8 cellular contexts compared by ENCODE assay signal in the genomic region with DNA sequence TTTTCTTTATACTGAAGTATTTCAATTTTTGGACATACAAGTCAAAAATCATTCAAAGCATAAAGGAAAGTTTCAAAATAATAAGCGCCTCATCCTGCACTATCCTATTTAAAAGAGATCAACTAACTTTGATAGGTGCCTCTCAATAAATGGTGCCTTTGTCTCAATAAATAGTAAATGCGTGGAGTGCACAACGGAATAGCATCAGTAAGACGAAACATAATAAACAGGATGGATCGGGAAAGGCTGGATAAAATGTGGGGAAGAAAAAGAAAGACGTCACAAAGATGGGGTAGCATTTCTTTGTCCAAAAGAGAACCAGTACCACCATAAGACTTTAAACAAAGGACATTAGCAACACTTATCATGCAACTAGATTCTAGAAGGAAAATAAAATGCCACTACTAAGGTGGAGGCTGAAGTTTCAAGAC. TPM values are rescaled to one million over a fixed set of nuclear protein-coding genes. Genes with fewer than 3 reads are reported as not detected.
DNase-seq lines count a peak whose midpoint lies in the region; ATAC-seq and TF ChIP-seq lines count a peak whose summit lies in the region.

No MANE protein-coding gene starts in this region.

- TF ChIP-seq POLR2A in sigmoid colon (IDR thresholded peaks at IDR 0.05) = no peak

- no peaks in the 10 kb centered on the region for H3K36me3 ChIP-seq in RWPE2 (ENCODE audit: low read depth)
- H3K36me3 ChIP-seq in sigmoid colon = no peaks in the 10 kb centered on the region

- H3K27ac ChIP-seq in RWPE2 (ENCODE audit: poor library complexity, severe bottlenecking) = no peak overlapping the region
- H3K27ac ChIP-seq in sigmoid colon = peak overlapping the region; percentile 76 to 89 (median 83)

- in situ Hi-C loops in GM13977 (cut with MboI; ENCODE audit: low pct_unique_long_range_greater_than_20kb, low sequenced_read_pairs, unreplicated experiment) = no loop called here

- TF ChIP-seq CTCF in GM12865 (IDR thresholded peaks at IDR 0.05; ENCODE audit: insufficient read depth, low read depth, low read length, missing control alignments) (no peak), RWPE2 (IDR thresholded peaks at IDR 0.05; ENCODE audit: poor library complexity, severe bottlenecking) (no peak), fibroblast of the aortic adventitia (IDR thresholded peaks at IDR 0.05; ENCODE audit: insufficient read depth, low read length) (no peak), sigmoid colon (IDR thresholded peaks at IDR 0.05) (no peak), GM13977 (IDR thresholded peaks at IDR 0.05; ENCODE audit: extremely low read depth, insufficient read depth, missing control alignments) (no peak)

- intact Hi-C loops in sigmoid colon (cut with DNase I) = loop anchor here (10.0 kb wide), 2 partner anchors 101 to 379 kb away; a partner anchor contains a TSS

- no peaks in the 10 kb centered on the region for H3K4me1 ChIP-seq in RWPE2 (ENCODE audit: insufficient read depth, poor library complexity, severe bottlenecking)
- peaks cover 0 to 21% (median 14%) of the 10 kb centered on the region in 4 donors for H3K4me1 ChIP-seq in sigmoid colon

- peak overlapping the region; percentile 20; the same call in 1 of the 2 replicates for H3K4me3 ChIP-seq in GM12865 (ENCODE audit: low read depth, low read length)
- H3K4me3 ChIP-seq in RWPE2 (ENCODE audit: severe bottlenecking) = peak overlapping the region; percentile 38
- H3K4me3 ChIP-seq in fibroblast of the aortic adventitia (ENCODE audit: low read depth, low read length) = peak overlapping the region; percentile 68
- H3K4me3 ChIP-seq in sigmoid colon = peak overlapping the region; percentile 49 to 90 (median 77)

- TF ChIP-seq EP300 in sigmoid colon (IDR thresholded peaks at IDR 0.05) = no peak

- ATAC-seq in RWPE2 (ENCODE audit: low read depth) (no peak), HG03108 (IDR thresholded peaks at IDR 0.05; ENCODE audit: unreplicated experiment) (no peak), HG02623 (IDR thresholded peaks at IDR 0.05; ENCODE audit: unreplicated experiment) (no peak)

- DNase-seq in GM12865 (ENCODE audit: low read depth) (no peak), RWPE2 (ENCODE audit: low spot score) (no peak), fibroblast of the aortic adventitia (ENCODE audit: low read depth) (peak; percentile 8), sigmoid colon (no peak), retina (no peak), GM13977 (ENCODE audit: low spot score) (no peak)

- H3K27me3 ChIP-seq in RWPE2 (ENCODE audit: insufficient read depth, poor library complexity, severe bottlenecking) = peaks cover 48% of the 10 kb centered on the region
- H3K27me3 ChIP-seq in sigmoid colon = no peaks in the 10 kb centered on the region

- no peaks in the 10 kb centered on the region for H3K9me3 ChIP-seq in RWPE2 (ENCODE audit: severe bottlenecking)
- H3K9me3 ChIP-seq in sigmoid colon = no peaks in the 10 kb centered on the region

- WGBS in sigmoid colon, 2 donors = 16 to 48% methylated on average over 6 of the region's 6 CpGs

RNA-seq across cellular contexts. Expression of a gene that starts 0.6 kb away (rescaled TPM):
- total RNA-seq in fibroblast of the aortic adventitia (ENCODE audit: low replicate concordance) (2.7 and 6.9 TPM in 2 replicates), sigmoid colon (10 to 100 TPM; 20.2 to 40.0 (median 31.2) TPM)
- 10 to 100 TPM in 2 of 3 donors, 1 to 10 TPM in 1; 8.1 to 12.6 (median 12.0) TPM for polyA plus RNA-seq in sigmoid colon

Comparison
In these comparisons a context has a peak if more than half of its experiments do, and no peak if none do; other contexts are left out.
1. H3K4me3 ChIP-seq: peak in every context shown above with its lines; median percentile 77 in sigmoid colon; 68 in fibroblast of the aortic adventitia; 38 in RWPE2; 20 in GM12865.